8 cellular contexts compared by ENCODE assay signal in genomic region chr17:62423647-62424461, GRCh38. TPM values are rescaled to one million over a fixed set of nuclear protein-coding genes. Genes with fewer than 3 reads are reported as not detected.
A peak's percentile ranks its signal among the peaks of the same experiment; 100 is the strongest.
DNase-seq lines count a peak whose midpoint lies in the region; ATAC-seq and TF ChIP-seq lines count a peak whose summit lies in the region.
"Not testable (repeated sequence)": the region's sequence is repeated elsewhere in the genome, so short reads cannot be mapped to it uniquely, and the experiment has no call there.

TSS of gene METTL2A (plus strand) at chr17:62423897. CDS start at chr17:62423903, 6 bp downstream.

- H3K4me1 Mint-ChIP-seq in WTC11, result peaks cover 13% of the 10 kb centered on the region

- POLR2A ChIA-PET in WTC11 (lab: Charles Lee), result interaction anchor here (0.5 to 1.0 kb wide), 2 partner anchors 36 to 210 kb away, joined by 3 to 5 read pairs; no protein-coding TSS in a partner anchor

- peak; percentile 90 to 96 for DNase-seq in AML-193 (lab: John Stamatoyannopoulos, UW)
- peak; percentile 88 for DNase-seq in NCI-H226
- peak; percentile 93 for DNase-seq in WTC11 (ENCODE audit: low spot score)
- DNase-seq in caudate nucleus (lab: John Stamatoyannopoulos, UW), result peak in 59 of 61 donors; percentile 8 to 94 (median 70)
- DNase-seq in iris pigment epithelial cell (ENCODE audit: low read depth), result peak; percentile 84
- peak; percentile 76 for DNase-seq in stimulated activated CD4-positive, alpha-beta T cell treated with anti-CD3 and anti-CD28 coated beads, Interleukin-12 subunit alpha, Interleukin-12 subunit beta, amount 100 ng/mL, for 4 hours

- H3K4me3 Mint-ChIP-seq in WTC11, result peak within 1 kb of the TSS; percentile 96

- ATAC-seq in GM19025 (IDR thresholded peaks at IDR 0.05; ENCODE audit: low read depth, unreplicated experiment) (peak; percentile 86), HG03280 (IDR thresholded peaks at IDR 0.05; ENCODE audit: unreplicated experiment) (peak; percentile 89), WTC11 (peak; percentile 92)

- peak within 1 kb of the TSS; percentile 95 for H3K27ac Mint-ChIP-seq in WTC11

- peaks cover 29% of the 10 kb centered on the region for H3K36me3 Mint-ChIP-seq in WTC11

- CTCF ChIA-PET in WTC11 (lab: Charles Lee), result interaction anchor here (1.1 to 1.2 kb wide), 2 partner anchors 31 to 314 kb away, joined by 3 to 4 read pairs; no protein-coding TSS in a partner anchor

- H3K27ac ChIP-seq in caudate nucleus (ENCODE audit: low read depth, low read length), result not testable (repeated sequence)

- peak; percentile 16; the same call in 1 of the 2 replicates for TF ChIP-seq CTCF in WTC11 (IDR thresholded peaks at IDR 0.05)

- H3K27me3 Mint-ChIP-seq in WTC11 (ENCODE audit: low read depth), result not testable (repeated sequence)

- not testable (repeated sequence) for H3K9me3 Mint-ChIP-seq in WTC11

TF ChIP-seq in WTC11, 78 proteins besides CTCF, POLR2A, EP300 and RAD21:
- TF ChIP-seq CREM (CRISPR knock-in tag; IDR thresholded peaks at IDR 0.05) (peak; percentile 28; the same call in 1 of the 2 replicates), E2F5 (CRISPR knock-in tag; IDR thresholded peaks at IDR 0.05) (peak; percentile 95), GABPB1 (CRISPR knock-in tag; IDR thresholded peaks at IDR 0.05) (peak; percentile 84), SMAD3 (CRISPR knock-in tag; IDR thresholded peaks at IDR 0.05; ENCODE audit: borderline replicate concordance) (0 out of 2 replicates have a peak, but pooled peaks have one; percentile 56), FOXK1 (CRISPR knock-in tag; IDR thresholded peaks at IDR 0.05) (peak; percentile 67), CREB1 (CRISPR knock-in tag; IDR thresholded peaks at IDR 0.05) (peak; percentile 70), E2F4 (CRISPR knock-in tag; IDR thresholded peaks at IDR 0.05; ENCODE audit: borderline replicate concordance, low read depth) (0 out of 2 replicates have a peak, but pooled peaks have one; percentile 39), MAX (CRISPR knock-in tag; IDR thresholded peaks at IDR 0.05) (peak; percentile 76; the same call in 1 of the 2 replicates), ETV6 (CRISPR knock-in tag; IDR thresholded peaks at IDR 0.05) (peak; percentile 83), ARID4B (CRISPR knock-in tag; IDR thresholded peaks at IDR 0.05; ENCODE audit: borderline replicate concordance) (0 out of 2 replicates have a peak, but pooled peaks have one; percentile 48), FOXP1 (CRISPR knock-in tag; IDR thresholded peaks at IDR 0.05; ENCODE audit: borderline replicate concordance) (peak; percentile 37; the same call in 1 of the 2 replicates), PRDM15 (CRISPR knock-in tag; IDR thresholded peaks at IDR 0.05) (0 out of 2 replicates have a peak, but pooled peaks have one; percentile 29), ZBTB21 (CRISPR knock-in tag; IDR thresholded peaks at IDR 0.05; ENCODE audit: borderline replicate concordance) (peak; percentile 29; the same call in 1 of the 2 replicates), HMGXB4 (CRISPR knock-in tag; IDR thresholded peaks at IDR 0.05) (0 out of 2 replicates have a peak, but pooled peaks have one; percentile 37), TEAD1 (CRISPR knock-in tag; IDR thresholded peaks at IDR 0.05) (0 out of 2 replicates have a peak, but pooled peaks have one; percentile 24), SP1 (CRISPR knock-in tag; conservative IDR thresholded peaks at IDR 0.05) (peak; percentile 71)

RNA-seq across cellular contexts. Expression of gene METTL2A, which starts in this region (rescaled TPM):
- 29.5 to 33.6 TPM (median 29.6 TPM) in 3 replicates for total RNA-seq in WTC11 (2021)
